Comparison of ENCODE assay signal across 7 cellular contexts in genomic region chr9:65411336-65411735, GRCh38.
"Had no signal": no experiment of that assay in that cellular context is flagged by ENCODE, and none has a peak within 500 bp of the region (broad histone marks: within the 10 kb centered on the region; RNA-seq: fewer than 3 reads in every experiment).

No MANE protein-coding gene starts in this region.

- ATAC-seq: GM23338 had no signal

- DNase-seq: H9, HCEC 1CT, IMR-90 had no signal

- H3K4me1 Mint-ChIP-seq: GM23338, H9 had no signal

- H3K4me3 ChIP-seq: GM23338 had no signal

- H3K4me3 Mint-ChIP-seq: GM23338, H9 had no signal

- H3K27ac Mint-ChIP-seq: GM23338, H9 had no signal

- FAIRE-seq: H1, H54, HTR-8/SVneo had no signal
